ENCODE assay signal across 1 cellular context in genomic region chr6:114171473-114171872, GRCh38.
TF ChIP-seq lines count a peak whose summit lies in the region.

No MANE protein-coding gene starts in this region.

TF ChIP-seq in HepG2, 621 proteins besides CTCF, POLR2A, EP300 and RAD21:
- TF ChIP-seq KDM2A (CRISPR knock-in tag; IDR thresholded peaks at IDR 0.05; ENCODE audit: borderline replicate concordance, low read depth) (no peak), ZBTB34 (CRISPR knock-in tag; IDR thresholded peaks at IDR 0.05) (no peak), CHD4 (IDR thresholded peaks at IDR 0.05; ENCODE audit: borderline replicate concordance, low read length) (peak; percentile 94), BCL3 (CRISPR knock-in tag; IDR thresholded peaks at IDR 0.05) (no peak), CBX1 (IDR thresholded peaks at IDR 0.05; ENCODE audit: low read depth) (no peak), KMT2B (CRISPR knock-in tag; IDR thresholded peaks at IDR 0.05) (no peak), ZNF350 (CRISPR knock-in tag; IDR thresholded peaks at IDR 0.05; ENCODE audit: borderline replicate concordance, low read depth) (no peak), PRDM15 (CRISPR knock-in tag; IDR thresholded peaks at IDR 0.05) (no peak), MBNL3 (CRISPR knock-in tag; conservative IDR thresholded peaks at IDR 0.05) (no peak), ZNF839 (CRISPR knock-in tag; IDR thresholded peaks at IDR 0.05; ENCODE audit: borderline replicate concordance) (no peak), ZNF761 (CRISPR knock-in tag; conservative IDR thresholded peaks at IDR 0.05) (no peak), NFYB (CRISPR knock-in tag; IDR thresholded peaks at IDR 0.05) (no peak), ADNP (CRISPR knock-in tag; IDR thresholded peaks at IDR 0.05) (peak; percentile 56; the same call in 1 of the 2 replicates), RCOR2 (CRISPR knock-in tag; IDR thresholded peaks at IDR 0.05) (peak; percentile 78), ZNF552 (CRISPR knock-in tag; IDR thresholded peaks at IDR 0.05; ENCODE audit: borderline replicate concordance) (no peak), ZSCAN20 (CRISPR knock-in tag; IDR thresholded peaks at IDR 0.05; ENCODE audit: borderline replicate concordance) (no peak), ZNF629 (CRISPR knock-in tag; conservative IDR thresholded peaks at IDR 0.05) (peak; percentile 97), ZMYM3 (CRISPR knock-in tag; IDR thresholded peaks at IDR 0.05) (peak; percentile 91), KDM1A (CRISPR knock-in tag; IDR thresholded peaks at IDR 0.05) (peak; percentile 81; the same call in 1 of the 2 replicates), RFX1 (IDR thresholded peaks at IDR 0.05) (no peak)
